In the genomic region with DNA sequence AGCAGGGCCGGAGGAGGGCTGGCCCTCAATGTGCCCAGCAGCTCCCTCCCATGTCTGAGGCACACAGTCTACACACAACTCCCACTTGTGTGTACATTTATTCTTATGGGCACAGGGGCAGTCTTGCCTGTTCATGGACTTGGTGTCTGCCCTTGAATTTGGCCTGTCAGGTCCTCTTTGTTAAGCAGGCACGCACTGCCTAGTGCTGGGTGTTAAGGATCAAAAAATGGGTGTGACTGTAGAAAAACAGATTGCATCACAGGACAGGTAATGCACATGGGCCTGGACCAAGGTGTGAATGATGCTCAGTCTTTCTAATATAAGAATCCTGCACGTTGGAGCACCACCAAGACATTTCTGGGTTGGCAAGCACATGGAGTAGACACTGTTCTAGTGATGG, we compare ENCODE assay signal across 24 cellular contexts. TPM values are rescaled to one million over a fixed set of nuclear protein-coding genes. Genes with fewer than 3 reads are reported as not detected.
DNase-seq lines count a peak whose midpoint lies in the region; ATAC-seq and TF ChIP-seq lines count a peak whose summit lies in the region.
"Had no signal": no experiment of that assay in that cellular context is flagged by ENCODE, and none has a peak within 500 bp of the region (broad histone marks: within the 10 kb centered on the region; RNA-seq: fewer than 3 reads in every experiment).

No MANE protein-coding gene starts in this region.

- H3K27me3 Mint-ChIP-seq in activated naive CD4-positive, alpha-beta T cell treated with anti-CD3 and anti-CD28 coated beads, Interleukin-2, amount 50 U/mL, for 24 hours: no peaks in the 10 kb centered on the region
- peaks cover 1 to 7% (median 2%) of the 10 kb centered on the region in 3 donors for H3K27me3 Mint-ChIP-seq in immature natural killer cell (ENCODE audit: low read depth in 3 of 3)
- H3K27me3 Mint-ChIP-seq in stimulated activated naive CD8-positive, alpha-beta T cell treated with anti-CD3 and anti-CD28 coated beads, Interleukin-15, Interleukin-2, amounts not matched to agents 100 ng/mL and 50 ng/mL, for 24 hours: no peaks in the 10 kb centered on the region

- H3K4me3 Mint-ChIP-seq in activated naive CD4-positive, alpha-beta T cell treated with anti-CD3 and anti-CD28 coated beads, Interleukin-2, amount 50 U/mL, for 24 hours: no peak overlapping the region
- peak overlapping the region in 1 of 5 donors; percentile 36 for H3K4me3 Mint-ChIP-seq in immature natural killer cell
- H3K4me3 Mint-ChIP-seq in stimulated activated naive CD8-positive, alpha-beta T cell treated with anti-CD3 and anti-CD28 coated beads, Interleukin-15, Interleukin-2, amounts not matched to agents 100 ng/mL and 50 ng/mL, for 24 hours: no peak overlapping the region
- H3K4me3 Mint-ChIP-seq: T-helper 2 cell treated with Interferon-gamma antibody and Interleukin-4, amounts not matched to agents 5 μg/mL and 100 μg/mL, for 36 hours had no signal

- ATAC-seq in HG02938 (IDR thresholded peaks at IDR 0.05; ENCODE audit: unreplicated experiment): no peak
- ATAC-seq: foreskin keratinocyte, left cardiac atrium had no signal

- peaks cover 63% of the 10 kb centered on the region for H3K4me1 Mint-ChIP-seq in activated naive CD4-positive, alpha-beta T cell treated with anti-CD3 and anti-CD28 coated beads, Interleukin-2, amount 50 U/mL, for 24 hours
- peaks cover 73 to 79% of the 10 kb centered on the region in 2 donors for H3K4me1 Mint-ChIP-seq in immature natural killer cell
- peaks cover 55% of the 10 kb centered on the region for H3K4me1 Mint-ChIP-seq in stimulated activated naive CD8-positive, alpha-beta T cell treated with anti-CD3 and anti-CD28 coated beads, Interleukin-15, Interleukin-2, amounts not matched to agents 100 ng/mL and 50 ng/mL, for 24 hours (ENCODE audit: low read depth)

- peak overlapping the region; percentile 79 for H3K27ac Mint-ChIP-seq in activated naive CD4-positive, alpha-beta T cell treated with anti-CD3 and anti-CD28 coated beads, Interleukin-2, amount 50 U/mL, for 24 hours
- peak overlapping the region; percentile 73 to 89 (median 82) for H3K27ac Mint-ChIP-seq in immature natural killer cell
- H3K27ac Mint-ChIP-seq in stimulated activated naive CD8-positive, alpha-beta T cell treated with anti-CD3 and anti-CD28 coated beads, Interleukin-15, Interleukin-2, amounts not matched to agents 100 ng/mL and 50 ng/mL, for 24 hours: peak overlapping the region; percentile 2
- H3K27ac Mint-ChIP-seq: T-helper 2 cell treated with Interferon-gamma antibody and Interleukin-4, amounts not matched to agents 5 μg/mL and 100 μg/mL, for 36 hours had no signal

- H3K9me3 Mint-ChIP-seq in activated naive CD4-positive, alpha-beta T cell treated with anti-CD3 and anti-CD28 coated beads, Interleukin-2, amount 50 U/mL, for 24 hours: no peaks in the 10 kb centered on the region
- H3K9me3 Mint-ChIP-seq in immature natural killer cell: no peaks in the 10 kb centered on the region
- H3K9me3 Mint-ChIP-seq in stimulated activated naive CD8-positive, alpha-beta T cell treated with anti-CD3 and anti-CD28 coated beads, Interleukin-15, Interleukin-2, amounts not matched to agents 100 ng/mL and 50 ng/mL, for 24 hours: peaks cover 5% of the 10 kb centered on the region
- H3K9me3 Mint-ChIP-seq: T-helper 2 cell treated with Interferon-gamma antibody and Interleukin-4, amounts not matched to agents 5 μg/mL and 100 μg/mL, for 36 hours had no signal

- POLR2A ChIA-PET in RWPE1 (lab: Yijun Ruan, JAX; ENCODE audit: low non-redundant PET): no interaction called here
- POLR2A ChIA-PET in HEK293T (lab: Yijun Ruan, JAX): no interaction called here
- POLR2A ChIA-PET in GM10248 (lab: Yijun Ruan, JAX): no interaction called here

- CTCF ChIA-PET in RWPE1 (lab: Yijun Ruan, JAX) (no interaction called here), HEK293T (lab: Yijun Ruan, JAX) (no interaction called here), GM10248 (lab: Yijun Ruan, JAX) (interaction anchor here (0.7 kb wide), 1 partner anchor 14 kb away, joined by 3 read pairs; no protein-coding TSS in a partner anchor)

- H3K36me3 Mint-ChIP-seq in activated naive CD4-positive, alpha-beta T cell treated with anti-CD3 and anti-CD28 coated beads, Interleukin-2, amount 50 U/mL, for 24 hours: peaks cover 9% of the 10 kb centered on the region
- H3K36me3 Mint-ChIP-seq in immature natural killer cell: peaks cover 3% of the 10 kb centered on the region in 3 donors
- peaks cover 20% of the 10 kb centered on the region for H3K36me3 Mint-ChIP-seq in stimulated activated naive CD8-positive, alpha-beta T cell treated with anti-CD3 and anti-CD28 coated beads, Interleukin-15, Interleukin-2, amounts not matched to agents 100 ng/mL and 50 ng/mL, for 24 hours (ENCODE audit: low read depth)

- no peak for TF ChIP-seq CTCF in RWPE1 (conservative IDR thresholded peaks at IDR 0.05; ENCODE audit: low read depth)
- TF ChIP-seq CTCF in GM10248 (IDR thresholded peaks at IDR 0.05; ENCODE audit: control extremely low read depth, extremely low read depth, low read depth, missing control alignments): no peak

- DNase-seq in activated naive CD4-positive, alpha-beta T cell (lab: John Stamatoyannopoulos, UW): no peak
- DNase-seq in RWPE1 (ENCODE audit: low spot score): no peak
- DNase-seq in immature natural killer cell: no peak
- no peak for DNase-seq in HEK293T (ENCODE audit: extremely low spot score)
- no peak for DNase-seq in GM10248 (ENCODE audit: extremely low spot score)
- DNase-seq: EL; erythroblast; foreskin keratinocyte; heart right ventricle; IMR-90; left cardiac atrium; NCI-H1105; NCI-H2029 treated with DMSO at 0.1 percent for 48 hours; NCI-H345; NCI-H774; RPMI8226; SK-N-SH; stimulated activated CD8-positive, alpha-beta memory T cell treated with anti-CD3 and anti-CD28 coated beads, Interleukin-4, amount 100 ng/mL, for 48 hours had no signal

- H3K27ac ChIP-seq in RWPE1: peak overlapping the region; percentile 35
- H3K27ac ChIP-seq: foreskin keratinocyte, suprapubic skin, vagina had no signal

TF ChIP-seq in HEK293T, 16 proteins besides CTCF, POLR2A, EP300 and RAD21:
- TF ChIP-seq SP1 (IDR thresholded peaks at IDR 0.05) (no peak), ARNT (IDR thresholded peaks at IDR 0.05) (no peak), HDGF (IDR thresholded peaks at IDR 0.05; ENCODE audit: borderline replicate concordance) (no peak), BHLHE40 (IDR thresholded peaks at IDR 0.05; ENCODE audit: borderline replicate concordance) (no peak), LEF1 (IDR thresholded peaks at IDR 0.05; ENCODE audit: borderline replicate concordance) (no peak), TARDBP (IDR thresholded peaks at IDR 0.05) (no peak)

RNA-seq across cellular contexts. Expression of a gene that starts 33.6 kb away (rescaled TPM):
- polyA plus RNA-seq in immature natural killer cell: 10 to 100 TPM in 2 of 3 donors, 1 to 10 TPM in 1; 8.8 to 48.5 (median 21.0) TPM

Comparison
In these comparisons a context has a peak if more than half of its experiments do, and no peak if none do; other contexts are left out.
1. H3K27ac Mint-ChIP-seq: peak in every context shown above with its lines; median percentile 82 in immature natural killer cell; 79 in activated naive CD4-positive, alpha-beta T cell treated with anti-CD3 and anti-CD28 coated beads, Interleukin-2, amount 50 U/mL, for 24 hours; 2 in stimulated activated naive CD8-positive, alpha-beta T cell treated with anti-CD3 and anti-CD28 coated beads, Interleukin-15, Interleukin-2, amounts not matched to agents 100 ng/mL and 50 ng/mL, for 24 hours.